In the genomic region with DNA sequence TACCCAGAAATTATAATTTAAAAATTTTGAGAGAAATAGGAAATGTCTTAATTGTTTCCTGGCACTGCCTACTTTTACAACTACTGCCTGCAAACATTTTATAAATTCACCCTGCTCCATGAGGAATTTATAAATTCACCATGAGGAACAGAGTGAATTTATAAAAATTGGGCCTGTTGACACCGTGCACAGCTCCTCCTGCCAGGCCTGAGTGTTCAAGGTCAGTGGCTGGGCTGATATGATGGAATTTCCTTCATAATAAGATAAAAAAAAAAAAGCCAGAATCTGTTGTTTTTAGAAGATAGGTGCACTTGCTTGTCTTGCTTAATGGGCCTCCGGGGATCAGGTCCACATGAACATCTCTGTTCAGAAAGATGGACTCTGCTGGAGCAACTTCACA, we compare ENCODE assay signal across 27 cellular contexts.
"Had no signal": no experiment of that assay in that cellular context is flagged by ENCODE, and none has a peak within 500 bp of the region (broad histone marks: within the 10 kb centered on the region; RNA-seq: fewer than 3 reads in every experiment).

No MANE protein-coding gene starts in this region.

- H3K4me1 ChIP-seq: neural progenitor cell, parathyroid adenoma, psoas muscle, suprapubic skin, tibial artery, transverse colon, upper lobe of right lung, uterus had no signal

- H3K4me2 ChIP-seq: neural progenitor cell, smooth muscle cell had no signal

- H3K79me2 ChIP-seq: parathyroid adenoma had no signal

- H3K27ac ChIP-seq: neural progenitor cell, parathyroid adenoma, psoas muscle, skin epidermis, spleen, suprapubic skin, testis, tibial artery, transverse colon, upper lobe of right lung, uterus had no signal

- H3K9ac ChIP-seq: neural progenitor cell, parathyroid adenoma had no signal

- ATAC-seq: naive thymus-derived CD4-positive, alpha-beta T cell; natural killer cell; psoas muscle; right cardiac atrium; sciatic nerve; stimulated activated memory B cell treated with anti-CD40 and anti-IgM and Interleukin-4, amounts not matched to agents 10 μg/mL and 1 μg/mL and 100 μg/mL, for 72 hours; stimulated activated naive CD8-positive, alpha-beta T cell treated with anti-CD3 and anti-CD28 coated beads, Interleukin-15, amount 100 ng/mL, for 72 hours; stimulated activated naive CD8-positive, alpha-beta T cell treated with anti-CD3 and anti-CD28 coated beads, Interleukin-15, Interleukin-2, amounts not matched to agents 100 U/mL and 50 U/mL, for 24 hours; upper lobe of right lung had no signal

- H3K4me3 ChIP-seq: neural progenitor cell, psoas muscle, skin epidermis, smooth muscle cell, spleen, suprapubic skin, testis, tibial artery, transverse colon, upper lobe of right lung, uterus had no signal

- H2AFZ ChIP-seq: neural progenitor cell, parathyroid adenoma had no signal

- H3K9me3 ChIP-seq: psoas muscle, suprapubic skin, testis, tibial artery, transverse colon, upper lobe of right lung, uterus had no signal

- H3K36me3 ChIP-seq: neural progenitor cell, spleen, suprapubic skin, tibial artery, transverse colon, upper lobe of right lung, uterus had no signal

- H3K27me3 ChIP-seq: neural progenitor cell, spleen, suprapubic skin, testis, tibial artery, transverse colon, upper lobe of right lung, uterus had no signal

- DNase-seq: naive thymus-derived CD4-positive, alpha-beta T cell; natural killer cell; posterior cingulate gyrus; psoas muscle; right cardiac atrium; spleen; stimulated activated CD4-positive, alpha-beta T cell treated with anti-CD3 and anti-CD28 coated beads, Interleukin-12 subunit alpha, Interleukin-12 subunit beta, amount 100 ng/mL, for 4 hours; stimulated activated CD4-positive, alpha-beta T cell treated with anti-CD3 and anti-CD28 coated beads, Interleukin-1b, Interleukin-23, amount 100 ng/mL, for 48 hours; stimulated activated CD4-positive, alpha-beta T cell treated with anti-CD3 and anti-CD28 coated beads, Interleukin-4, amount 100 ng/mL, for 1 hour; stimulated activated CD4-positive, alpha-beta T cell treated with anti-CD3 and anti-CD28 coated beads, Interleukin-4, amount 100 ng/mL, for 4 hours; stimulated activated CD8-positive, alpha-beta memory T cell treated with anti-CD3 and anti-CD28 coated beads, Interleukin-4, amount 100 ng/mL, for 48 hours; stimulated activated naive CD4-positive, alpha-beta T cell; stimulated activated naive CD8-positive, alpha-beta T cell treated with anti-CD3 and anti-CD28 coated beads, Interleukin-15, amount 100 ng/mL, for 72 hours; stimulated activated naive CD8-positive, alpha-beta T cell treated with anti-CD3 and anti-CD28 coated beads, Interleukin-15, Interleukin-2, amounts not matched to agents 100 U/mL and 50 U/mL, for 24 hours; substantia nigra; testis; tibial artery; transverse colon; upper lobe of right lung; uterus had no signal
